Comparison of ENCODE assay signal across 8 cellular contexts in the genomic region with DNA sequence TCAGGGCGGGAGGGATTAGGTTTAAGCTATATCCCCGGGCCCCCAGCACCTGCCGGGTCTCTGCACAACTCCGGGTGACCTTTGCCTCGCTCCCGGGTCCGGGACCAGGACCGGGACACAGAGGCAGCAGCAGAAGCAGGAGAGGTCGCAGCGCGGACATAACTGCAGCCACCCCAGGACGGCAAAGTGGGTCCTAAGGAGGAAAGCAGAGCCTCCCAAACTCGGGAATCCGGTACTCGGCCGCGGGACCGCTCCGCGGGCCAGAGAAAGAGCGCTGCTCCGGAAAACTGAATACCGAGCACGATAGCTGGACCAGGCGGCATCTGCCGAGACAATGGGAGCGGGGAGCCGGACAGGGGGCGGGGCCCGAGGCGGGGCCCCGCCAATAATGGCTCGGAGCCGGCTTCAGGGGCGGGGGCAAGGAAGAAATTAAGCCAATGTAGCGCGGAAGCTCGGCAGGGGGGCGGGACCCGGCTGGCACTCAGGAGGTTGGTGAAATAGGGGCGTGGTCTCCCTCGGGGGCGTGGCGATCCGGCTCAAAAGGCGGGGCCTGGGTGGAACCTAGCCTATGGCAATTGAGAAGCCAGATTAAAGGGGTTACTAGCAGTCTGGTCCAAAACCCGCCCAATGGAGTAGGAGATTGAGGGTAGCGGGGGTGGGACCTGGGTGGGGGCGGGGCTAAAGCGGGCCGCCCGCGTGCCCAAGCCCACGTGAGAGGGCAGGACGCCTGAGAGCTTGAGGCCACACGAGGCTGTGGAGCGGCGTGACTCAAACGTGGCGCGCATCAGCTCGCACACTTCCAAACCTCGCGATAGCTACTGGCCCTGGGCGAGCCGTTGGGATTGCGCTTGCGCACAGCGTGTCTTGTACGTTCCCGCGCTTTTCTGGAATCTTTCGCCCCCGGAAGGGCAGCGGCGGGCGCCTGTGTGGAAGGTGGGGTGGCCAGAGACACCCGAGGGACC. TPM values are rescaled to one million over a fixed set of nuclear protein-coding genes. Genes with fewer than 3 reads are reported as not detected.
DNase-seq lines count a peak whose midpoint lies in the region; ATAC-seq and TF ChIP-seq lines count a peak whose summit lies in the region.

A gene with protein sequence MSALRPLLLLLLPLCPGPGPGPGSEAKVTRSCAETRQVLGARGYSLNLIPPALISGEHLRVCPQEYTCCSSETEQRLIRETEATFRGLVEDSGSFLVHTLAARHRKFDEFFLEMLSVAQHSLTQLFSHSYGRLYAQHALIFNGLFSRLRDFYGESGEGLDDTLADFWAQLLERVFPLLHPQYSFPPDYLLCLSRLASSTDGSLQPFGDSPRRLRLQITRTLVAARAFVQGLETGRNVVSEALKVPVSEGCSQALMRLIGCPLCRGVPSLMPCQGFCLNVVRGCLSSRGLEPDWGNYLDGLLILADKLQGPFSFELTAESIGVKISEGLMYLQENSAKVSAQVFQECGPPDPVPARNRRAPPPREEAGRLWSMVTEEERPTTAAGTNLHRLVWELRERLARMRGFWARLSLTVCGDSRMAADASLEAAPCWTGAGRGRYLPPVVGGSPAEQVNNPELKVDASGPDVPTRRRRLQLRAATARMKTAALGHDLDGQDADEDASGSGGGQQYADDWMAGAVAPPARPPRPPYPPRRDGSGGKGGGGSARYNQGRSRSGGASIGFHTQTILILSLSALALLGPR (minus strand): TSS at position 342 of the 962 bp plus-strand sequence. CDS start 182 bp downstream, at position 160.
A gene with protein sequence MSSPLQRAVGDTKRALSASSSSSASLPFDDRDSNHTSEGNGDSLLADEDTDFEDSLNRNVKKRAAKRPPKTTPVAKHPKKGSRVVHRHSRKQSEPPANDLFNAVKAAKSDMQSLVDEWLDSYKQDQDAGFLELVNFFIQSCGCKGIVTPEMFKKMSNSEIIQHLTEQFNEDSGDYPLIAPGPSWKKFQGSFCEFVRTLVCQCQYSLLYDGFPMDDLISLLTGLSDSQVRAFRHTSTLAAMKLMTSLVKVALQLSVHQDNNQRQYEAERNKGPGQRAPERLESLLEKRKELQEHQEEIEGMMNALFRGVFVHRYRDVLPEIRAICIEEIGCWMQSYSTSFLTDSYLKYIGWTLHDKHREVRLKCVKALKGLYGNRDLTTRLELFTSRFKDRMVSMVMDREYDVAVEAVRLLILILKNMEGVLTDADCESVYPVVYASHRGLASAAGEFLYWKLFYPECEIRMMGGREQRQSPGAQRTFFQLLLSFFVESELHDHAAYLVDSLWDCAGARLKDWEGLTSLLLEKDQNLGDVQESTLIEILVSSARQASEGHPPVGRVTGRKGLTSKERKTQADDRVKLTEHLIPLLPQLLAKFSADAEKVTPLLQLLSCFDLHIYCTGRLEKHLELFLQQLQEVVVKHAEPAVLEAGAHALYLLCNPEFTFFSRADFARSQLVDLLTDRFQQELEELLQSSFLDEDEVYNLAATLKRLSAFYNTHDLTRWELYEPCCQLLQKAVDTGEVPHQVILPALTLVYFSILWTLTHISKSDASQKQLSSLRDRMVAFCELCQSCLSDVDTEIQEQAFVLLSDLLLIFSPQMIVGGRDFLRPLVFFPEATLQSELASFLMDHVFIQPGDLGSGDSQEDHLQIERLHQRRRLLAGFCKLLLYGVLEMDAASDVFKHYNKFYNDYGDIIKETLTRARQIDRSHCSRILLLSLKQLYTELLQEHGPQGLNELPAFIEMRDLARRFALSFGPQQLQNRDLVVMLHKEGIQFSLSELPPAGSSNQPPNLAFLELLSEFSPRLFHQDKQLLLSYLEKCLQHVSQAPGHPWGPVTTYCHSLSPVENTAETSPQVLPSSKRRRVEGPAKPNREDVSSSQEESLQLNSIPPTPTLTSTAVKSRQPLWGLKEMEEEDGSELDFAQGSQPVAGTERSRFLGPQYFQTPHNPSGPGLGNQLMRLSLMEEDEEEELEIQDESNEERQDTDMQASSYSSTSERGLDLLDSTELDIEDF (plus strand): TSS at position 879 of the 962 bp plus-strand sequence. CDS start 2,639 bp downstream, outside the sequence.

- H3K79me2 ChIP-seq in SU-DHL-6 (ENCODE audit: insufficient read depth, low read length) = peaks cover 3% of the 10 kb centered on the region; the same call in 1 of the 2 replicates

- H3K27me3 ChIP-seq in SU-DHL-6 (ENCODE audit: low read length) (no peaks in the 10 kb centered on the region), heart right ventricle (peaks cover 0 to 19% (median 8%) of the 10 kb centered on the region in 7 donors), upper lobe of left lung (no peaks in the 10 kb centered on the region)

- H3K27ac ChIP-seq in SU-DHL-6 (ENCODE audit: low read depth, low read length) (peak within 1 kb of the TSS; percentile 39), heart right ventricle (peak within 1 kb of the TSS in 6 of 10 donors; percentile 20 to 62 (median 26)), upper lobe of left lung (peak within 1 kb of the TSS in 1 of 4 donors; percentile 20)

- TF ChIP-seq EP300 in upper lobe of left lung (IDR thresholded peaks at IDR 0.05) = no peak

- H3K9me3 ChIP-seq in SU-DHL-6 (ENCODE audit: insufficient read depth, low read length) = no peaks in the 10 kb centered on the region
- no peaks in the 10 kb centered on the region for H3K9me3 ChIP-seq in heart right ventricle
- H3K9me3 ChIP-seq in upper lobe of left lung = no peaks in the 10 kb centered on the region

- H3K9ac ChIP-seq in SU-DHL-6 (ENCODE audit: low read length) = peak within 1 kb of the TSS; percentile 87

- peaks cover 30% of the 10 kb centered on the region for H3F3A ChIP-seq in SU-DHL-6 (ENCODE audit: insufficient read depth)

- DNase-seq in NCI-H128 (lab: John Stamatoyannopoulos, UW; ENCODE audit: unreplicated experiment) (peak; percentile 90), heart right ventricle (peak; percentile 96), posterior cingulate gyrus (peak; percentile 79 to 98 (median 90)), upper lobe of left lung (peak; percentile 95 to 98)
- DNase-seq in activated naive CD8-positive, alpha-beta T cell treated with anti-CD3 and anti-CD28 coated beads, Interleukin-2, amount 50 U/mL, for 16 hours (ENCODE audit: low read depth, low spot score) = peak; percentile 96

- peak within 1 kb of the TSS; percentile 81 for H2AFZ ChIP-seq in SU-DHL-6 (ENCODE audit: low read depth, low read length, severe bottlenecking)

- H3K4me1 ChIP-seq in heart right ventricle (peaks cover 0 to 20% (median 12%) of the 10 kb centered on the region in 9 donors), upper lobe of left lung (peaks cover 9 to 14% (median 13%) of the 10 kb centered on the region in 4 donors)

- H3K4me3 ChIP-seq in GM12875 (ENCODE audit: low read depth, low read length) = peak within 1 kb of the TSS; percentile 81
- H3K4me3 ChIP-seq in SU-DHL-6 (ENCODE audit: insufficient read depth, low read length, poor library complexity, severe bottlenecking) = peak within 1 kb of the TSS; percentile 95
- H3K4me3 ChIP-seq in heart right ventricle = peak within 1 kb of the TSS in 9 of 10 donors; percentile 28 to 61 (median 54)
- peak within 1 kb of the TSS; percentile 38 to 58 (median 42) for H3K4me3 ChIP-seq in upper lobe of left lung

- H3K9me2 ChIP-seq in SU-DHL-6 (replicated peaks; ENCODE audit: insufficient read depth, low read length) = no peaks in the 10 kb centered on the region

- no peak for TF ChIP-seq POLR2A in upper lobe of left lung (IDR thresholded peaks at IDR 0.05)

- H3K36me3 ChIP-seq in SU-DHL-6 (ENCODE audit: low read length) = no peaks in the 10 kb centered on the region
- H3K36me3 ChIP-seq in heart right ventricle = no peaks in the 10 kb centered on the region
- no peaks in the 10 kb centered on the region for H3K36me3 ChIP-seq in upper lobe of left lung

- WGBS in heart right ventricle, 2 donors = 2% methylated on average over 76 to 78 of the region's 78 CpGs
- WGBS in upper lobe of left lung, 2 donors = 1 to 4% methylated on average over 27 to 59 of the region's 78 CpGs

- intact Hi-C loops in heart right ventricle (cut with DNase I) (no loop called here), posterior cingulate gyrus (cut with DNase I) (no loop called here)

- TF ChIP-seq CTCF in GM12875 (IDR thresholded peaks at IDR 0.05; ENCODE audit: borderline replicate concordance, insufficient read depth, low read depth, low read length) (no peak), SU-DHL-6 (IDR thresholded peaks at IDR 0.05; ENCODE audit: insufficient read depth, low read length, poor library complexity, severe bottlenecking) (no peak), heart right ventricle (IDR thresholded peaks at IDR 0.05) (no peak), upper lobe of left lung (IDR thresholded peaks at IDR 0.05) (no peak)

- peaks cover 4% of the 10 kb centered on the region; the same call in 1 of the 2 replicates for H4K20me1 ChIP-seq in SU-DHL-6 (ENCODE audit: low read depth, low read length)

- peak; percentile 95 for ATAC-seq in HG02759 (IDR thresholded peaks at IDR 0.05; ENCODE audit: unreplicated experiment)
- ATAC-seq in heart right ventricle = peak; percentile 93 to 98 (median 96)
- peak; percentile 94 to 97 for ATAC-seq in upper lobe of left lung (ENCODE audit: low FRiP score in 2 of 2)

- peak within 1 kb of the TSS; percentile 91 for H3K4me2 ChIP-seq in SU-DHL-6 (ENCODE audit: low read depth, low read length, poor library complexity, severe bottlenecking)

RNA-seq across cellular contexts. Expression of the first gene that starts in this region (rescaled TPM):
- total RNA-seq in heart right ventricle = 1 to 10 TPM in 1 of 10 donors, under 1 TPM in 7, not detected in 2; 0.11 to 1.1 (median 0.50) TPM
- polyA plus RNA-seq in heart right ventricle = under 1 TPM; 0.51 TPM
- 10 to 100 TPM in 1 of 6 donors, 1 to 10 TPM in 2, under 1 TPM in 3; 0.20 to 25.1 (median 0.96) TPM for total RNA-seq in upper lobe of left lung

RNA-seq across cellular contexts. Expression of the second gene that starts in this region (rescaled TPM):
- total RNA-seq in heart right ventricle (1 to 10 TPM in 3 of 10 donors, under 1 TPM in 6, not detected in 1; 0.32 to 1.5 (median 0.47) TPM), upper lobe of left lung (1 to 10 TPM in 5 of 6 donors, not detected in 1; 1.5 to 5.2 (median 2.8) TPM)
- polyA plus RNA-seq in heart right ventricle = under 1 TPM; 0.13 to 0.66 TPM

Comparison
In these comparisons a context has a peak if more than half of its experiments do, and no peak if none do; other contexts are left out.
1. H3K4me3 ChIP-seq: peak in every context shown above with its lines; median percentile 95 in SU-DHL-6; 81 in GM12875; 54 in heart right ventricle; 42 in upper lobe of left lung.